ENCODE assay signal across 21 cellular contexts in the genomic region with DNA sequence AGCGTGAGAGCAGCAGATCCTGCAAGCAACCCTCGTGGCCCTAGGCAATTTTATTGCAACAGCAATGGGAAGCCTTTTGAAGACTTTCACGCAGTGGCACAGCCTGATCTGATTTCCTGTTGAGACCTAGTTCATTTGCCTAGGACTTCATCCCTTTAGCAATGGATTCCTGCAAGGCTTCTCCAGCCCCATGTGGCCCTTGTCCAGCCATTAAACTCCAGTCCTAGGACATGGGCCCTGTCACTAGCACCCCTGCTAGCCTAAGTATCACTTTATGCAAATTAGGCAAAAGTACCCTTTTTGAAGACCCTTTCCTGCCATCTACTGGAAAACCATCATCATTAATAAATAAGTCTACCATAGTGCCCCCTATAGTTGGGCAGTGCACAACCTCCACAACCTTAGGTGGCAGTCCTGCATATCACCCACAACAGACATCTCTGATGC.
DNase-seq lines count a peak whose midpoint lies in the region; ATAC-seq and TF ChIP-seq lines count a peak whose summit lies in the region.
"Had no signal": no experiment of that assay in that cellular context is flagged by ENCODE, and none has a peak within 500 bp of the region (broad histone marks: within the 10 kb centered on the region; RNA-seq: fewer than 3 reads in every experiment).

No MANE protein-coding gene starts in this region.

- H3K27me3 ChIP-seq in neural progenitor cell = no peaks in the 10 kb centered on the region
- H3K27me3 ChIP-seq: esophagus squamous epithelium, pancreas, testis had no signal

- no peak overlapping the region for H2AFZ ChIP-seq in neural progenitor cell (replicated peaks)

- H3K36me3 ChIP-seq in neural progenitor cell = no peaks in the 10 kb centered on the region
- H3K36me3 ChIP-seq: esophagus squamous epithelium, pancreas had no signal

- no peak overlapping the region for H3K27ac ChIP-seq in neural progenitor cell
- H3K27ac ChIP-seq: esophagus squamous epithelium, pancreas, skin epidermis, testis had no signal

- H3K27ac Mint-ChIP-seq in chondrocyte (ENCODE audit: unreplicated experiment) (no peak overlapping the region), neural progenitor cell (no peak overlapping the region)
- H3K27ac Mint-ChIP-seq: activated CD4-positive, alpha-beta memory T cell treated with anti-CD3 and anti-CD28 coated beads for 36 hours; activated naive CD4-positive, alpha-beta T cell treated with anti-CD3 and anti-CD28 coated beads, Interleukin-2, amount 50 U/mL, for 24 hours; B cell; IgD-negative memory B cell had no signal

- no peak overlapping the region for H3K4me3 ChIP-seq in neural progenitor cell
- H3K4me3 ChIP-seq: esophagus squamous epithelium, pancreas, skin epidermis, testis had no signal

- H3K9ac ChIP-seq in neural progenitor cell = no peak overlapping the region

- H3F3A ChIP-seq in neural progenitor cell (ENCODE audit: low read depth) = peaks cover 11% of the 10 kb centered on the region

- no peaks in the 10 kb centered on the region for H3K9me3 ChIP-seq in neural progenitor cell (ENCODE audit: low read depth)
- H3K9me3 ChIP-seq: esophagus squamous epithelium, pancreas, testis had no signal

- H3K79me2 ChIP-seq in neural progenitor cell (ENCODE audit: low read depth) = no peaks in the 10 kb centered on the region

- H4K20me1 ChIP-seq in neural progenitor cell (ENCODE audit: low read depth) = no peaks in the 10 kb centered on the region

- H3K27me3 Mint-ChIP-seq in chondrocyte (ENCODE audit: low read depth) (no peaks in the 10 kb centered on the region), neural progenitor cell (ENCODE audit: insufficient read depth, low read depth) (peaks cover 6% of the 10 kb centered on the region)
- H3K27me3 Mint-ChIP-seq: activated CD4-positive, alpha-beta memory T cell treated with anti-CD3 and anti-CD28 coated beads for 36 hours; B cell; IgD-negative memory B cell had no signal

- no peaks in the 10 kb centered on the region for H3K4me1 Mint-ChIP-seq in chondrocyte (ENCODE audit: low read depth)
- peaks cover 15% of the 10 kb centered on the region for H3K4me1 Mint-ChIP-seq in neural progenitor cell
- H3K4me1 Mint-ChIP-seq: activated naive CD4-positive, alpha-beta T cell treated with anti-CD3 and anti-CD28 coated beads, Interleukin-2, amount 50 U/mL, for 24 hours; B cell had no signal

- H3K4me2 ChIP-seq in neural progenitor cell = no peak overlapping the region

- peak; percentile 69 for TF ChIP-seq CTCF in chondrocyte (IDR thresholded peaks at IDR 0.05)
- TF ChIP-seq CTCF in neural progenitor cell (IDR thresholded peaks at IDR 0.05) = peak; percentile 53

- peak; percentile 35 for DNase-seq in H4 (ENCODE audit: low spot score)
- DNase-seq in NCI-H2171 (lab: John Stamatoyannopoulos, UW) = peak; percentile 12
- DNase-seq in chondrocyte (ENCODE audit: low spot score) = no peak
- peak; percentile 37 for DNase-seq in neural progenitor cell (ENCODE audit: low spot score)
- no peak for DNase-seq in activated CD8-positive, alpha-beta memory T cell treated with anti-CD3 and anti-CD28 coated beads, Interleukin-2, amount 50 U/mL, for 48 hours
- no peak for DNase-seq in CD1c-positive myeloid dendritic cell (ENCODE audit: extremely low spot score)
- DNase-seq: activated CD4-positive, alpha-beta memory T cell treated with anti-CD3 and anti-CD28 coated beads for 36 hours; activated T-cell treated with anti-CD3 and anti-CD28 coated beads, Interleukin-2, amount 50 U/mL, for 4 hours; DMS153; esophagus squamous epithelium; left cardiac atrium; NCI-H1105 treated with DMSO at 0.1 percent for 48 hours; NCI-H446 treated with DMSO at 0.1 percent for 48 hours; pancreas; testis had no signal

- H3K4me1 ChIP-seq in neural progenitor cell = peaks cover 18% of the 10 kb centered on the region
- H3K4me1 ChIP-seq: pancreas, testis had no signal

- no peaks in the 10 kb centered on the region for H3K36me3 Mint-ChIP-seq in chondrocyte (ENCODE audit: low read depth)
- H3K36me3 Mint-ChIP-seq in neural progenitor cell = peaks cover 13% of the 10 kb centered on the region
- H3K36me3 Mint-ChIP-seq: activated naive CD4-positive, alpha-beta T cell treated with anti-CD3 and anti-CD28 coated beads, Interleukin-2, amount 50 U/mL, for 24 hours; IgD-negative memory B cell had no signal

- H3K9me3 Mint-ChIP-seq in chondrocyte (ENCODE audit: low read depth) (peaks cover 10% of the 10 kb centered on the region), neural progenitor cell (peaks cover 17% of the 10 kb centered on the region)

- no peak for ATAC-seq in HG02759 (IDR thresholded peaks at IDR 0.05; ENCODE audit: unreplicated experiment)
- ATAC-seq: activated T-cell treated with anti-CD3 and anti-CD28 coated beads, Interleukin-2, amount 50 U/mL, for 4 hours; left cardiac atrium; Panc1 had no signal

- no peak overlapping the region for H3K4me3 Mint-ChIP-seq in chondrocyte (ENCODE audit: unreplicated experiment)
- H3K4me3 Mint-ChIP-seq in neural progenitor cell = no peak overlapping the region
- H3K4me3 Mint-ChIP-seq: activated CD4-positive, alpha-beta memory T cell treated with anti-CD3 and anti-CD28 coated beads for 36 hours; activated naive CD4-positive, alpha-beta T cell treated with anti-CD3 and anti-CD28 coated beads, Interleukin-2, amount 50 U/mL, for 24 hours; activated T-cell treated with anti-CD3 and anti-CD28 coated beads, Interleukin-2, amount 50 U/mL, for 4 hours; B cell; IgD-negative memory B cell had no signal

Comparison
In these comparisons a context has a peak if more than half of its experiments do, and no peak if none do; other contexts are left out.
1. DNase-seq: peak in H4 (single experiment), NCI-H2171 (single experiment) and neural progenitor cell (single experiment); none in chondrocyte (single experiment), activated CD8-positive, alpha-beta memory T cell treated with anti-CD3 and anti-CD28 coated beads, Interleukin-2, amount 50 U/mL, for 48 hours (single experiment) and CD1c-positive myeloid dendritic cell (single experiment).